21 cellular contexts compared by ENCODE assay signal in the genomic region with DNA sequence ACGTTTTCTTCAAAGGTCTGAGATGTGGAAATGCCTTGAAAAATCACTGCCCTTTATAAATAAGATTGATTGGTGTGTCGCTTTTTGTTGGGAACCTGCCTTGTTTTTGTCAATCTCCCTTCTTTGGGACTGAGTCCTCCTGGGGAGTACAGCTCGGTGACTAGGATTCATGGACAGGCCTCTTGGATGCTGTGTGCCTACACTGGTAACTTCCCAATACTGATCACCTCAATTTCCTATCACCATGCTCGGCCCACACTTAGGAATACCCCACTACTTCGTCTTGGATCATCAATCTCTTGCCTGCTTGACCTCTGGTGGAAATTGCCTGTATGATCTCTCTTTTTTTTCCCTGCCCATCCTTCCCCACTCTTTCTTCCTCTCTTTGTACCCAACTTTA. TPM values are rescaled to one million over a fixed set of nuclear protein-coding genes. Genes with fewer than 3 reads are reported as not detected.
"Had no signal": no experiment of that assay in that cellular context is flagged by ENCODE, and none has a peak within 500 bp of the region (broad histone marks: within the 10 kb centered on the region; RNA-seq: fewer than 3 reads in every experiment).

No MANE protein-coding gene starts in this region.

- ATAC-seq: esophagus mucosa; natural killer cell; right lobe of liver; stimulated activated effector memory CD8-positive, alpha-beta T cell treated with anti-CD3 and anti-CD28 coated beads, Interleukin-12 subunit alpha, Interleukin-12 subunit beta, amount 100 ng/mL, for 72 hours; stimulated activated naive CD8-positive, alpha-beta T cell treated with anti-CD3 and anti-CD28 coated beads, Interleukin-15, Interleukin-2, amounts not matched to agents 100 U/mL and 50 U/mL, for 24 hours had no signal

- H3K36me3 ChIP-seq: pancreas, right lobe of liver, suprapubic skin, thyroid gland, upper lobe of left lung, uterus had no signal

- H3K27me3 Mint-ChIP-seq: progenitor cell of endocrine pancreas had no signal

- H3K9me3 ChIP-seq: pancreas, suprapubic skin, thyroid gland, upper lobe of left lung, uterus had no signal

- H3K4me1 ChIP-seq: right lobe of liver, suprapubic skin, uterus had no signal

- DNase-seq: cortex of kidney; dorsolateral prefrontal cortex; effector CD8-positive, alpha-beta T cell; immature natural killer cell; natural killer cell; pancreas; right lobe of liver; stimulated activated CD4-positive, alpha-beta T cell treated with anti-CD3 and anti-CD28 coated beads, Interleukin-4, amount 100 ng/mL, for 1 hour; stimulated activated CD8-positive, alpha-beta memory T cell treated with anti-CD3 and anti-CD28 coated beads, Interleukin-4, amount 100 ng/mL, for 48 hours; stimulated activated naive CD8-positive, alpha-beta T cell treated with anti-CD3 and anti-CD28 coated beads, Interleukin-15, Interleukin-2, amounts not matched to agents 100 U/mL and 50 U/mL, for 24 hours; thyroid gland; upper lobe of left lung; uterus had no signal

- H3K4me3 Mint-ChIP-seq: immature natural killer cell; natural killer cell; neural crest cell; stimulated activated effector memory CD8-positive, alpha-beta T cell treated with anti-CD3 and anti-CD28 coated beads, Interleukin-12 subunit alpha, Interleukin-12 subunit beta, amount 100 ng/mL, for 72 hours had no signal

- H3K36me3 Mint-ChIP-seq: immature natural killer cell; natural killer cell; stimulated activated effector memory CD8-positive, alpha-beta T cell treated with anti-CD3 and anti-CD28 coated beads, Interleukin-12 subunit alpha, Interleukin-12 subunit beta, amount 100 ng/mL, for 72 hours had no signal

- H3K9me3 Mint-ChIP-seq: immature natural killer cell; natural killer cell; stimulated activated effector memory CD8-positive, alpha-beta T cell treated with anti-CD3 and anti-CD28 coated beads, Interleukin-12 subunit alpha, Interleukin-12 subunit beta, amount 100 ng/mL, for 72 hours had no signal

- H3K4me3 ChIP-seq: dorsolateral prefrontal cortex, pancreas, right lobe of liver, suprapubic skin, thyroid gland, upper lobe of left lung, uterus had no signal

- FAIRE-seq: endometrium, frontal cortex, keratinocyte, pancreas had no signal

- H3K4me1 Mint-ChIP-seq: immature natural killer cell; natural killer cell; neural crest cell; stimulated activated effector memory CD8-positive, alpha-beta T cell treated with anti-CD3 and anti-CD28 coated beads, Interleukin-12 subunit alpha, Interleukin-12 subunit beta, amount 100 ng/mL, for 72 hours had no signal

- H3K27ac Mint-ChIP-seq: immature natural killer cell; natural killer cell; progenitor cell of endocrine pancreas; stimulated activated effector memory CD8-positive, alpha-beta T cell treated with anti-CD3 and anti-CD28 coated beads, Interleukin-12 subunit alpha, Interleukin-12 subunit beta, amount 100 ng/mL, for 72 hours had no signal

- H3K27ac ChIP-seq: right lobe of liver, suprapubic skin, thyroid gland, upper lobe of left lung, uterus had no signal

- H3K27me3 ChIP-seq: dorsolateral prefrontal cortex, pancreas, right lobe of liver, suprapubic skin, thyroid gland, upper lobe of left lung, uterus had no signal

RNA-seq across cellular contexts. Expression of a gene that starts 34.2 kb away (rescaled TPM):
- polyA plus RNA-seq: immature natural killer cell had no signal
